8 cellular contexts compared by ENCODE assay signal in genomic region chr1:39691383-39692151, GRCh38.
A peak's percentile ranks its signal among the peaks of the same experiment; 100 is the strongest.
DNase-seq lines count a peak whose midpoint lies in the region; ATAC-seq, FAIRE-seq and TF ChIP-seq lines count a peak whose summit lies in the region.

TSS of gene HPCAL4 (minus strand) at chr1:39691433. CDS start at chr1:39684603, 6,830 bp downstream.

- peak within 1 kb of the TSS; percentile 17 for H3K4me3 ChIP-seq in choroid plexus epithelial cell (ENCODE audit: low read depth, low read length)

- peaks cover 2% of the 10 kb centered on the region for H3K27me3 ChIP-seq in layer of hippocampus (ENCODE audit: control insufficient read depth, insufficient read depth, low read length)

- H3K27ac ChIP-seq in layer of hippocampus (ENCODE audit: low read depth, low read length) = peak within 1 kb of the TSS; percentile 60

- no peak for TF ChIP-seq CTCF in choroid plexus epithelial cell (conservative IDR thresholded peaks at IDR 0.05; ENCODE audit: low read depth, low read length)

- ATAC-seq in HG03139 (IDR thresholded peaks at IDR 0.05; ENCODE audit: unreplicated experiment) (peak; percentile 77), GM19328 (IDR thresholded peaks at IDR 0.05; ENCODE audit: unreplicated experiment) (no peak)

- DNase-seq in GM18507 (ENCODE audit: extremely low spot score, insufficient read length, low read depth) (peak; percentile 61), NCI-H2227 treated with DMSO at 0.1 percent for 48 hours (lab: John Stamatoyannopoulos, UW) (peak; percentile 91), choroid plexus epithelial cell (ENCODE audit: low read depth) (peak; percentile 64)
- DNase-seq in activated CD4-positive, alpha-beta T cell treated with anti-CD3 and anti-CD28 coated beads for 48 hours = peak; percentile 91
- peak; percentile 63 to 86 (median 70) for DNase-seq in stimulated activated CD4-positive, alpha-beta T cell treated with anti-CD3 and anti-CD28 coated beads, Interleukin-1b, Interleukin-23, amount 100 ng/mL, for 24 hours (ENCODE audit: low read depth in 4 of 4, low spot score in 1 of 4)

- FAIRE-seq in GM18507 (lab: Jason Lieb, UNC) = peak; percentile 77
